ENCODE assay signal across 13 cellular contexts in the genomic region with DNA sequence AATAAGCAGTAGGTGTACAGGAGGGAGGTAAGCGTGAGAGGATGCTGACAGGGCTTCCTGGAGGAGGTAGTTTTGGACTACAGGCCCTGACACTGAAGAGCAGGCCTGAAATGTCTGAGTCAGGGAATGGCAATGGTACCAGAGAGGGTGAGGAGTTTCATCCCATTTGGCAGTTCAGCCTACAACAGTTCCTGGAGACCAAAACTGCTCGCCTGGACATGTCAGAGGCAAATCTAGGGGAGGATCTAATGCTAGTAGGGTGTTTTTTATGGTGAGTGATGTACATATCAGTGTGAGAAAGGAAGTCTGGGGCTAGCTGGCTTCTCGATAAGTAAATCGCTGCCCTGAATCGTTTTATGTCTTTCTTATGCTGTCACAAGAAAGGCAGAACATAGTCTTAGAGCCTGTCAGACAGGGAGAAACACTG. TPM values are rescaled to one million over a fixed set of nuclear protein-coding genes. Genes with fewer than 3 reads are reported as not detected.
DNase-seq lines count a peak whose midpoint lies in the region; ATAC-seq, FAIRE-seq and TF ChIP-seq lines count a peak whose summit lies in the region.
"Had no signal": no experiment of that assay in that cellular context is flagged by ENCODE, and none has a peak within 500 bp of the region (broad histone marks: within the 10 kb centered on the region; RNA-seq: fewer than 3 reads in every experiment).

No MANE protein-coding gene starts in this region.

- in situ Hi-C loops in mammary epithelial cell (cut with MboI; ENCODE audit: low sequenced_read_pairs in 2 of 2): no loop called here

- dilution Hi-C loops in mammary epithelial cell (cut with HindIII; ENCODE audit: low sequenced_read_pairs): no loop called here

- no peak for TF ChIP-seq EP300 in sigmoid colon (IDR thresholded peaks at IDR 0.05)

- H3K4me1 ChIP-seq in CD8-positive, alpha-beta T cell (ENCODE audit: insufficient read depth, low read length): peaks cover 20% of the 10 kb centered on the region
- peaks cover 23% of the 10 kb centered on the region for H3K4me1 ChIP-seq in mammary epithelial cell (ENCODE audit: insufficient read depth, low read length)
- H3K4me1 ChIP-seq in sigmoid colon: peaks cover 0 to 11% (median 7%) of the 10 kb centered on the region in 4 donors
- H3K4me1 ChIP-seq: body of pancreas had no signal

- H3K9ac ChIP-seq in mammary epithelial cell (ENCODE audit: insufficient read depth, low read length): peak overlapping the region; percentile 59
- H3K9ac ChIP-seq: SK-N-SH had no signal

- FAIRE-seq in GM12892 (lab: Jason Lieb, UNC): no peak

- DNase-seq in CD8-positive, alpha-beta T cell: no peak
- DNase-seq in RWPE1 (ENCODE audit: low spot score) (peak; percentile 62), mammary epithelial cell (peak; percentile 98), NK-92 (lab: John Stamatoyannopoulos, UW; ENCODE audit: unreplicated experiment) (no peak), NCI-H1092 (lab: John Stamatoyannopoulos, UW) (no peak), GM12892 (ENCODE audit: insufficient read length) (no peak), sigmoid colon (no peak)
- no peak for DNase-seq in naive thymus-derived CD8-positive, alpha-beta T cell
- DNase-seq: body of pancreas, NCI-H2227 treated with DMSO at 0.1 percent for 48 hours, posterior cingulate gyrus, SK-N-SH, tibial artery had no signal

- TF ChIP-seq POLR2A in GM12892 (IDR thresholded peaks at IDR 0.05; ENCODE audit: low read depth, low read length) (no peak), sigmoid colon (IDR thresholded peaks at IDR 0.05) (no peak)

- ATAC-seq in CD8-positive, alpha-beta T cell: no peak
- ATAC-seq in naive thymus-derived CD8-positive, alpha-beta T cell: peak in 1 of 2 donors; percentile 62
- ATAC-seq: body of pancreas had no signal

- no peaks in the 10 kb centered on the region for H3K27me3 Mint-ChIP-seq in CD8-positive, alpha-beta T cell (ENCODE audit: low read depth)
- H3K27me3 Mint-ChIP-seq in naive thymus-derived CD8-positive, alpha-beta T cell: no peaks in the 10 kb centered on the region

- BruUV-seq in mammary epithelial cell (replicated peaks; lab: Mats Ljungman, UMichigan): no TSS peak

- no peak overlapping the region for H3K27ac ChIP-seq in CD8-positive, alpha-beta T cell (ENCODE audit: low read depth, low read length)
- H3K27ac ChIP-seq in RWPE1 (peak overlapping the region; percentile 67), mammary epithelial cell (ENCODE audit: insufficient read depth, low read depth, low read length) (peak overlapping the region; percentile 72), sigmoid colon (no peak overlapping the region)
- H3K27ac ChIP-seq: body of pancreas, tibial artery had no signal

- no peak for TF ChIP-seq CTCF in CD8-positive, alpha-beta T cell (IDR thresholded peaks at IDR 0.05)
- TF ChIP-seq CTCF in RWPE1 (conservative IDR thresholded peaks at IDR 0.05; ENCODE audit: low read depth) (no peak), mammary epithelial cell (conservative IDR thresholded peaks at IDR 0.05 in 1 of 2, IDR thresholded peaks at IDR 0.05 in 1 of 2; ENCODE audit: extremely low read depth in 1 of 2, insufficient read depth in 1 of 2, low read depth in 1 of 2, low read length in 2 of 2) (no peak), sigmoid colon (IDR thresholded peaks at IDR 0.05) (no peak)

- no peaks in the 10 kb centered on the region for H3K27me3 ChIP-seq in CD8-positive, alpha-beta T cell (ENCODE audit: insufficient read depth, low read length)
- H3K27me3 ChIP-seq in mammary epithelial cell (ENCODE audit: insufficient read depth, low read length) (no peaks in the 10 kb centered on the region), sigmoid colon (no peaks in the 10 kb centered on the region)
- H3K27me3 ChIP-seq: body of pancreas, tibial artery had no signal

- H3K4me3 Mint-ChIP-seq in CD8-positive, alpha-beta T cell: no peak overlapping the region
- H3K4me3 Mint-ChIP-seq in naive thymus-derived CD8-positive, alpha-beta T cell: peak overlapping the region in 6 of 10 donors; percentile 1 to 38 (median 10)

- H3K27ac Mint-ChIP-seq in CD8-positive, alpha-beta T cell: peak overlapping the region; percentile 1
- H3K27ac Mint-ChIP-seq in naive thymus-derived CD8-positive, alpha-beta T cell: peak overlapping the region in 9 of 10 donors; percentile 4 to 76 (median 34)

- peak overlapping the region; percentile 73 for H2AFZ ChIP-seq in mammary epithelial cell (ENCODE audit: low read depth, low read length)

- no peaks in the 10 kb centered on the region for H3K36me3 Mint-ChIP-seq in CD8-positive, alpha-beta T cell
- no peaks in the 10 kb centered on the region for H3K36me3 Mint-ChIP-seq in naive thymus-derived CD8-positive, alpha-beta T cell

- POLR2A ChIA-PET in CD8-positive, alpha-beta T cell (lab: Charles Lee): interaction anchor here (1.3 kb wide), 1 partner anchor 14 kb away, joined by 4 read pairs; the partner anchor contains the start of gene TNFSF10
- POLR2A ChIA-PET in RWPE1 (lab: Yijun Ruan, JAX; ENCODE audit: low non-redundant PET): no interaction called here
- POLR2A ChIA-PET in naive thymus-derived CD8-positive, alpha-beta T cell (lab: Charles Lee): no interaction called here

- no peaks in the 10 kb centered on the region for H3K9me3 ChIP-seq in CD8-positive, alpha-beta T cell (ENCODE audit: low read length)
- H3K9me3 ChIP-seq in mammary epithelial cell (replicated peaks; ENCODE audit: insufficient read depth, low read length) (no peaks in the 10 kb centered on the region), sigmoid colon (no peaks in the 10 kb centered on the region)
- H3K9me3 ChIP-seq: body of pancreas, SK-N-SH, tibial artery had no signal

- H4K20me1 ChIP-seq in mammary epithelial cell (ENCODE audit: insufficient read depth, low read length): no peaks in the 10 kb centered on the region

- WGBS in mammary epithelial cell (ENCODE audit: low coverage, missing lambda C conversion rate): 9% methylated on average over 5 of the region's 5 CpGs
- 54 to 55% methylated on average over 5 of the region's 5 CpGs for WGBS in sigmoid colon, 2 donors

- H3K4me3 ChIP-seq in CD8-positive, alpha-beta T cell (ENCODE audit: low read depth, low read length): no peak overlapping the region
- H3K4me3 ChIP-seq in mammary epithelial cell (replicated peaks in 1 of 3; ENCODE audit: insufficient read depth in 1 of 3, low read depth in 2 of 3, low read length in 3 of 3): no peak overlapping the region
- no peak overlapping the region for H3K4me3 ChIP-seq in sigmoid colon
- H3K4me3 ChIP-seq: body of pancreas, tibial artery had no signal

- peak overlapping the region; percentile 43 for H3K4me2 ChIP-seq in mammary epithelial cell (ENCODE audit: insufficient read depth, low read depth, low read length)
- H3K4me2 ChIP-seq: SK-N-SH had no signal

- H3K36me3 ChIP-seq in CD8-positive, alpha-beta T cell (ENCODE audit: insufficient read depth, low read length): no peaks in the 10 kb centered on the region
- no peaks in the 10 kb centered on the region for H3K36me3 ChIP-seq in mammary epithelial cell (ENCODE audit: insufficient read depth, low read length)
- no peaks in the 10 kb centered on the region for H3K36me3 ChIP-seq in sigmoid colon
- H3K36me3 ChIP-seq: tibial artery had no signal

- H3K9me3 Mint-ChIP-seq in CD8-positive, alpha-beta T cell: no peaks in the 10 kb centered on the region
- peaks cover 0 to 6% (median 0%) of the 10 kb centered on the region in 9 donors for H3K9me3 Mint-ChIP-seq in naive thymus-derived CD8-positive, alpha-beta T cell

- no peaks in the 10 kb centered on the region for H3K79me2 ChIP-seq in mammary epithelial cell (ENCODE audit: insufficient read depth, low read length)

- CTCF ChIA-PET in CD8-positive, alpha-beta T cell (lab: Charles Lee): interaction anchor here (1.3 to 1.4 kb wide), 2 partner anchors 16 to 765 kb away, joined by 3 to 4 read pairs; no protein-coding TSS in a partner anchor
- CTCF ChIA-PET in RWPE1 (lab: Yijun Ruan, JAX) (no interaction called here), mammary epithelial cell (lab: Charles Lee; ENCODE audit: low non-redundant PET) (no interaction called here)

- intact Hi-C loops in CD8-positive, alpha-beta T cell (cut with DNase I, micrococcal nuclease): loop anchor here in 1 of 2 experiments (5.0 kb wide), 1 partner anchor 45 kb away; no protein-coding TSS in a partner anchor
- intact Hi-C loops in mammary epithelial cell (cut with micrococcal nuclease): loop anchor here (2.0 kb wide), 1 partner anchor 14 kb away; the partner anchor contains the start of gene TNFSF10
- intact Hi-C loops in sigmoid colon (cut with DNase I): no loop called here

- H3K4me1 Mint-ChIP-seq in CD8-positive, alpha-beta T cell (ENCODE audit: low read depth): peaks cover 20% of the 10 kb centered on the region
- H3K4me1 Mint-ChIP-seq in naive thymus-derived CD8-positive, alpha-beta T cell: peaks cover 6 to 27% (median 24%) of the 10 kb centered on the region in 4 donors

RNA-seq across cellular contexts. Expression of gene TNFSF10, which starts 13.8 kb away (rescaled TPM):
- total RNA-seq in CD8-positive, alpha-beta T cell: 1 to 10 TPM; 3.6 to 4.1 TPM
- total RNA-seq in mammary epithelial cell (1 to 10 TPM; 2.8 to 3.2 TPM), sigmoid colon (10 to 100 TPM; 17.9 to 36.4 (median 29.9) TPM)
- polyA plus RNA-seq in mammary epithelial cell (4.3 TPM), sigmoid colon (10 to 100 TPM; 37.8 to 76.8 (median 51.1) TPM)
- not detected for polyA minus RNA-seq in mammary epithelial cell
- total RNA-seq in naive thymus-derived CD8-positive, alpha-beta T cell: 10 to 100 TPM in 1 of 2 experiments, 1 to 10 TPM in 1; 9.3 to 10.9 TPM
- 10 to 100 TPM; 11.8 to 16.1 (median 14.5) TPM for polyA plus RNA-seq in naive thymus-derived CD8-positive, alpha-beta T cell
- 12.3 TPM for polyA plus RNA-seq in GM12892 (2012; ENCODE audit: missing spikeins)

Comparison
In these comparisons a context has a peak if more than half of its experiments do, and no peak if none do; other contexts are left out.
1. DNase-seq: peak in RWPE1 (single experiment) and mammary epithelial cell (single experiment); none in CD8-positive, alpha-beta T cell (0 of 7), naive thymus-derived CD8-positive, alpha-beta T cell (0 of 10), NK-92 (single experiment), NCI-H1092 (single experiment), GM12892 (single experiment) and sigmoid colon (single experiment).
2. H3K27ac ChIP-seq: peak in RWPE1 (single experiment) and mammary epithelial cell (single experiment); none in CD8-positive, alpha-beta T cell (single experiment) and sigmoid colon (0 of 4).